In genomic region chr3:133410191-133410892, GRCh38 we compare ENCODE assay signal across 26 cellular contexts. TPM values are rescaled to one million over a fixed set of nuclear protein-coding genes. Genes with fewer than 3 reads are reported as not detected.
"Had no signal": no experiment of that assay in that cellular context is flagged by ENCODE, and none has a peak within 500 bp of the region (broad histone marks: within the 10 kb centered on the region; RNA-seq: fewer than 3 reads in every experiment).

No MANE protein-coding gene starts in this region.

- DNase-seq: activated CD4-positive, alpha-beta T cell treated with anti-CD3 and anti-CD28 coated beads, Interleukin-2, amount 50 U/mL, for 4 hours; activated gamma-delta T cell treated with Interleukin-2 at 50 U/mL for 16 hours; activated T-cell treated with anti-CD3 and anti-CD28 coated beads for 4 hours; adrenal gland; effector memory CD4-positive, alpha-beta T cell; heart right ventricle; immature natural killer cell; left cardiac atrium; nucleus accumbens; stimulated activated CD4-positive, alpha-beta T cell treated with anti-CD3 and anti-CD28 coated beads, Interleukin-2, amount 100 ng/mL, for 24 hours; stimulated activated naive CD4-positive, alpha-beta T cell treated with Interleukin-2 at 50 U/mL for 16 hours; T-helper 2 cell; thyroid gland had no signal

- H3K27ac ChIP-seq: adrenal gland, esophagus muscularis mucosa, gastroesophageal sphincter, heart right ventricle, thyroid gland had no signal

- H3K4me3 ChIP-seq: adrenal gland, esophagus muscularis mucosa, gastroesophageal sphincter, heart right ventricle, lung, thyroid gland had no signal

- H3K4me1 Mint-ChIP-seq: immature natural killer cell had no signal

- H3K27me3 ChIP-seq: thyroid gland had no signal

- H3K36me3 Mint-ChIP-seq: activated naive CD4-positive, alpha-beta T cell treated with anti-CD3 and anti-CD28 coated beads, Interleukin-2, amount 50 U/mL, for 72 hours; immature natural killer cell; mesothelial cell of epicardium; natural killer cell treated with Interleukin-12 subunit alpha and Interleukin-12 subunit beta and Interleukin-15 and Interleukin-18, amount 100 ng/mL, for 72 hours had no signal

- H3K4me1 ChIP-seq: thyroid gland had no signal

- H3K36me3 ChIP-seq: adrenal gland, esophagus muscularis mucosa, gastroesophageal sphincter, heart right ventricle, thyroid gland had no signal

- ATAC-seq: activated naive CD4-positive, alpha-beta T cell treated with anti-CD3 and anti-CD28 coated beads, Interleukin-2, amount 50 U/mL, for 72 hours; gastroesophageal sphincter; heart right ventricle; left cardiac atrium had no signal

- H3K27ac Mint-ChIP-seq: activated naive CD4-positive, alpha-beta T cell treated with anti-CD3 and anti-CD28 coated beads, Interleukin-2, amount 50 U/mL, for 72 hours; activated T-helper 1 cell treated with anti-CD3 and anti-CD28 coated beads, Interleukin-12 subunit alpha, Interleukin-12 subunit beta, Interleukin-2, Interleukin-4 antibody, amounts not matched to agents 30 ng/mL and 10 ng/mL and 1 ng/mL, durations not matched to agents 14 hours and 24 hours and 36 hours; dendritic cell treated with granulocyte-macrophage colony-stimulating factor and Interleukin-4, amounts not matched to agents 40 ng/mL and 50 ng/mL, for 4 days; immature natural killer cell; mesothelial cell of epicardium; natural killer cell treated with Interleukin-12 subunit alpha and Interleukin-12 subunit beta and Interleukin-15 and Interleukin-18, amount 100 ng/mL, for 72 hours had no signal

- H3K9me3 ChIP-seq: adrenal gland, esophagus muscularis mucosa, gastroesophageal sphincter, heart right ventricle, thyroid gland had no signal

- H3K4me3 Mint-ChIP-seq: activated T-helper 1 cell treated with anti-CD3 and anti-CD28 coated beads, Interleukin-12 subunit alpha, Interleukin-12 subunit beta, Interleukin-2, Interleukin-4 antibody, amounts not matched to agents 30 ng/mL and 10 ng/mL and 1 ng/mL, durations not matched to agents 14 hours and 24 hours and 36 hours; dendritic cell treated with granulocyte-macrophage colony-stimulating factor and Interleukin-4, amounts not matched to agents 40 ng/mL and 50 ng/mL, for 4 days; immature natural killer cell; mesothelial cell of epicardium; natural killer cell treated with Interleukin-12 subunit alpha and Interleukin-12 subunit beta and Interleukin-15 and Interleukin-18, amount 100 ng/mL, for 72 hours had no signal

- FAIRE-seq: bronchial epithelial cell, endothelial cell of umbilical vein, urothelium cell line had no signal

- H3K9me3 Mint-ChIP-seq: activated naive CD4-positive, alpha-beta T cell treated with anti-CD3 and anti-CD28 coated beads, Interleukin-2, amount 50 U/mL, for 72 hours; activated T-helper 1 cell treated with anti-CD3 and anti-CD28 coated beads, Interleukin-12 subunit alpha, Interleukin-12 subunit beta, Interleukin-2, Interleukin-4 antibody, amounts not matched to agents 30 ng/mL and 10 ng/mL and 1 ng/mL, durations not matched to agents 14 hours and 24 hours and 36 hours; dendritic cell treated with granulocyte-macrophage colony-stimulating factor and Interleukin-4, amounts not matched to agents 40 ng/mL and 50 ng/mL, for 4 days; immature natural killer cell; mesothelial cell of epicardium; natural killer cell treated with Interleukin-12 subunit alpha and Interleukin-12 subunit beta and Interleukin-15 and Interleukin-18, amount 100 ng/mL, for 72 hours had no signal

RNA-seq across cellular contexts. Expression of gene BFSP2, which starts 10.5 kb away (rescaled TPM):
- total RNA-seq: activated naive CD4-positive, alpha-beta T cell treated with anti-CD3 and anti-CD28 coated beads, Interleukin-2, amount 50 U/mL, for 72 hours; activated T-helper 1 cell treated with anti-CD3 and anti-CD28 coated beads, Interleukin-12 subunit alpha, Interleukin-12 subunit beta, Interleukin-2, Interleukin-4 antibody, amounts not matched to agents 30 ng/mL and 10 ng/mL and 1 ng/mL, durations not matched to agents 14 hours and 24 hours and 36 hours; adrenal gland; bronchial epithelial cell; cerebellum; endothelial cell of umbilical vein; esophagus muscularis mucosa; gastroesophageal sphincter; heart right ventricle; left cardiac atrium; lung; mesothelial cell of epicardium; natural killer cell treated with Interleukin-12 subunit alpha and Interleukin-12 subunit beta and Interleukin-15 and Interleukin-18, amount 100 ng/mL, for 72 hours; subcutaneous adipose tissue; thyroid gland had no signal
- polyA plus RNA-seq: adrenal gland, endothelial cell of umbilical vein had no signal
